Comparison of ENCODE assay signal across 7 cellular contexts in the genomic region with DNA sequence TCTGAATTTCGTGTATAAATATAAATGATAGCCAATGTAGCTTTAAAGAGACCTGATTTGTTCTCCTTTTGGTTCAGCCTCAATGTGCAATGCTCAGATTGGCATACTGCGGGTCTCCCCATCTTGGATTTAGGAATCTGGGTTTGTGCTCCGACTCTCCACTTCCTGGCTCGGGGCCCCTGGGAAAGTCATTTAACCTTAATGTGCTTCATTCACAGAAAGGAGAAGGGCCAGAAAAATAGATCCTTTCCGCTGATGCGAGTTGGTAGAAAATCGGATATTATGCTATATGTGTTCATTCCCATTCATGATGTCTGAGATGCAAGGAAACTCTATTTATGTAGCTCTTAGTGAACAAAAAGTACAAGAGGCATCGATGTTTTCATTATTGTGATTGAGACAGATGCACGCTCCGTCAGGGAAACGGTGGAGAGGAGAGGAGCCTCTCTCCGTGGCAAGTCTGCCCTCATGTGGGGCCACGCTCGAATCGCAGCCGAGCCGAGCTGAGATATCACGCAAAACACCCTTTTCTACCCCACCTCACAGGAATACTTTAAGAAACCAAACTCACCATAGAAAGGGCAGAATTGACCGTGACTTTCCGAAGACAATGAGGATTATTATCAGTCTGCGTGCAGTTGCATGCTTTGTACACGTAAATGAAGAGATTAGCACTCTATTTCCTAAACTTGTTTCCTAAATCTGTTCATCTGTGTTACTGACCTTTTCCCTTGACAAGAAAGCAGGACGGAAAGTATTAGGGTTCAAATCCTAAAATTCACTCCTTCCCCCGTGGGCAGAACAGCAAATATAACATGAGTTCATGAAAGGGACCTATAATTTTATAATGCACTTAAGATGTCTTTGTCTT.
DNase-seq lines count a peak whose midpoint lies in the region; ATAC-seq and TF ChIP-seq lines count a peak whose summit lies in the region.

No MANE protein-coding gene starts in this region.

- H3K27me3 Mint-ChIP-seq in stimulated activated memory B cell treated with anti-CD40 and anti-IgM and Interleukin-4, amounts not matched to agents 10 μg/mL and 1 μg/mL and 100 μg/mL, for 72 hours: no peaks in the 10 kb centered on the region

- H3K27ac ChIP-seq in Peyer's patch: no peak overlapping the region

- peak; percentile 33 for DNase-seq in EL
- peak in 2 of 3 donors; percentile 56 to 57 for DNase-seq in Peyer's patch
- peak; percentile 67 for DNase-seq in cerebellar cortex (ENCODE audit: low spot score)
- peak; percentile 54 for DNase-seq in kidney tubule cell (ENCODE audit: low spot score)

- no peaks in the 10 kb centered on the region for H3K36me3 ChIP-seq in Peyer's patch

- peaks cover 46% of the 10 kb centered on the region for H3K36me3 Mint-ChIP-seq in stimulated activated memory B cell treated with anti-CD40 and anti-IgM and Interleukin-4, amounts not matched to agents 10 μg/mL and 1 μg/mL and 100 μg/mL, for 72 hours

- H3K9me3 Mint-ChIP-seq in stimulated activated memory B cell treated with anti-CD40 and anti-IgM and Interleukin-4, amounts not matched to agents 10 μg/mL and 1 μg/mL and 100 μg/mL, for 72 hours: no peaks in the 10 kb centered on the region

- H3K4me1 ChIP-seq in Peyer's patch: no peaks in the 10 kb centered on the region

- peak in 4 of 6 experiments; percentile 45 to 65 (median 52) for TF ChIP-seq CTCF in Peyer's patch (IDR thresholded peaks at IDR 0.05)

- no peak overlapping the region for H3K4me3 ChIP-seq in Peyer's patch

- H3K27me3 ChIP-seq in Peyer's patch: no peaks in the 10 kb centered on the region

- H3K27ac Mint-ChIP-seq in stimulated activated memory B cell treated with anti-CD40 and anti-IgM and Interleukin-4, amounts not matched to agents 10 μg/mL and 1 μg/mL and 100 μg/mL, for 72 hours: peak overlapping the region; percentile 37

- TF ChIP-seq POLR2A in Peyer's patch (IDR thresholded peaks at IDR 0.05): no peak

- ATAC-seq in GM19463 (IDR thresholded peaks at IDR 0.05; ENCODE audit: unreplicated experiment): peak; percentile 89
- peak; percentile 76 for ATAC-seq in HG03469 (IDR thresholded peaks at IDR 0.05; ENCODE audit: unreplicated experiment)
- peak; percentile 58 for ATAC-seq in stimulated activated memory B cell treated with anti-CD40 and anti-IgM and Interleukin-4, amounts not matched to agents 10 μg/mL and 1 μg/mL and 100 μg/mL, for 72 hours

- peak overlapping the region; percentile 44 for H3K4me3 Mint-ChIP-seq in stimulated activated memory B cell treated with anti-CD40 and anti-IgM and Interleukin-4, amounts not matched to agents 10 μg/mL and 1 μg/mL and 100 μg/mL, for 72 hours

- peaks cover 14% of the 10 kb centered on the region for H3K4me1 Mint-ChIP-seq in stimulated activated memory B cell treated with anti-CD40 and anti-IgM and Interleukin-4, amounts not matched to agents 10 μg/mL and 1 μg/mL and 100 μg/mL, for 72 hours

- H3K9me3 ChIP-seq in Peyer's patch: no peaks in the 10 kb centered on the region
